11 cellular contexts compared by ENCODE assay signal in genomic region chr5:102380174-102380573, GRCh38.
"Had no signal": no experiment of that assay in that cellular context is flagged by ENCODE, and none has a peak within 500 bp of the region (broad histone marks: within the 10 kb centered on the region; RNA-seq: fewer than 3 reads in every experiment).

No MANE protein-coding gene starts in this region.

- H3K9ac ChIP-seq: GM23248 had no signal

- DNase-seq: GM23248, GOT3, H7, HFFc6, IMR-90, KG1 had no signal

- H3K4me1 ChIP-seq: HAP-1 had no signal

- FAIRE-seq: HTR-8/SVneo, K562 had no signal

- H3K4me3 ChIP-seq: GM23248, HAP-1, K562 had no signal

- H3K36me3 ChIP-seq: HAP-1 had no signal

- H3K27ac ChIP-seq: GM23248, HL-60 had no signal

- ATAC-seq: HCT116, K562 had no signal

- H2AFZ ChIP-seq: GM23248 had no signal

- H3K9me3 ChIP-seq: HAP-1 had no signal
